In genomic region chr2:109896212-109896611, GRCh38 we compare ENCODE assay signal across 7 cellular contexts. TPM values are rescaled to one million over a fixed set of nuclear protein-coding genes. Genes with fewer than 3 reads are reported as not detected.
DNase-seq lines count a peak whose midpoint lies in the region; ATAC-seq and TF ChIP-seq lines count a peak whose summit lies in the region.
"Not testable (repeated sequence)": the region's sequence is repeated elsewhere in the genome, so short reads cannot be mapped to it uniquely, and the experiment has no call there.

No MANE protein-coding gene starts in this region.

- not testable (repeated sequence) for DNase-seq in activated CD4-positive, alpha-beta T cell treated with anti-CD3 and anti-CD28 coated beads for 36 hours; lung (ENCODE audit: low spot score)

- CTCF ChIA-PET in activated CD4-positive, alpha-beta T cell treated with anti-CD3 and anti-CD28 coated beads for 36 hours (lab: Charles Lee) = not testable (repeated sequence)

- not testable (repeated sequence) for H3K9me3 ChIP-seq in lung (ENCODE audit: control insufficient read depth in 2 of 2, insufficient read depth in 1 of 2, low read length in 1 of 2)

- H3K27me3 Mint-ChIP-seq in activated CD4-positive, alpha-beta T cell treated with anti-CD3 and anti-CD28 coated beads for 36 hours = not testable (repeated sequence)

- H3K4me3 ChIP-seq in lung = not testable (repeated sequence)

- intact Hi-C loops in activated CD4-positive, alpha-beta T cell treated with anti-CD3 and anti-CD28 coated beads for 36 hours (cut with DNase I, micrococcal nuclease) = not testable (repeated sequence)

- H3K27ac ChIP-seq in lung (ENCODE audit: low read depth in 1 of 2, low read length in 1 of 2) = not testable (repeated sequence)

- H3K4me1 ChIP-seq in lung (ENCODE audit: control insufficient read depth in 2 of 2, insufficient read depth in 2 of 2, low read length in 2 of 2) = not testable (repeated sequence)

- WGBS in lung, 2 donors = no CpG with 5 or more reads among the region's 4 CpGs

- not testable (repeated sequence) for H3K36me3 Mint-ChIP-seq in activated CD4-positive, alpha-beta T cell treated with anti-CD3 and anti-CD28 coated beads for 36 hours (ENCODE audit: low read depth)

- not testable (repeated sequence) for H3K4me1 Mint-ChIP-seq in activated CD4-positive, alpha-beta T cell treated with anti-CD3 and anti-CD28 coated beads for 36 hours

- H3K36me3 ChIP-seq in lung (ENCODE audit: control insufficient read depth in 2 of 2, insufficient read depth in 2 of 2, low read length in 2 of 2) = not testable (repeated sequence)

- not testable (repeated sequence) for H3K4me3 Mint-ChIP-seq in activated CD4-positive, alpha-beta T cell treated with anti-CD3 and anti-CD28 coated beads for 36 hours

- H3K27me3 ChIP-seq in lung (ENCODE audit: control insufficient read depth, insufficient read depth) = not testable (repeated sequence)

- H3K27ac Mint-ChIP-seq in activated CD4-positive, alpha-beta T cell treated with anti-CD3 and anti-CD28 coated beads for 36 hours = not testable (repeated sequence)

- POLR2A ChIA-PET in activated CD4-positive, alpha-beta T cell treated with anti-CD3 and anti-CD28 coated beads for 36 hours (lab: Charles Lee) = not testable (repeated sequence)

- not testable (repeated sequence) for H3K9me3 Mint-ChIP-seq in activated CD4-positive, alpha-beta T cell treated with anti-CD3 and anti-CD28 coated beads for 36 hours (ENCODE audit: low read depth)

- TF ChIP-seq CTCF in lung (IDR thresholded peaks at IDR 0.05; ENCODE audit: control extremely low read depth, extremely low read depth) = not testable (repeated sequence)

- ATAC-seq in GM18870 (IDR thresholded peaks at IDR 0.05; ENCODE audit: unreplicated experiment) (peak; percentile 92), GM21360 (IDR thresholded peaks at IDR 0.05; ENCODE audit: unreplicated experiment) (peak; percentile 94), HG02588 (IDR thresholded peaks at IDR 0.05; ENCODE audit: unreplicated experiment) (peak; percentile 99), HG03045 (IDR thresholded peaks at IDR 0.05; ENCODE audit: unreplicated experiment) (peak; percentile 94), HG03457 (IDR thresholded peaks at IDR 0.05; ENCODE audit: unreplicated experiment) (peak; percentile 96), lung (ENCODE audit: insufficient read depth, low FRiP score) (peak; percentile 44)
- ATAC-seq in activated CD4-positive, alpha-beta T cell treated with anti-CD3 and anti-CD28 coated beads for 36 hours = peak; percentile 97

RNA-seq across cellular contexts. Expression of gene LIMS3, which starts 2.3 kb away (rescaled TPM):
- total RNA-seq in activated CD4-positive, alpha-beta T cell treated with anti-CD3 and anti-CD28 coated beads for 36 hours = under 1 TPM; 0.11 to 0.18 TPM
- 1 to 10 TPM; 1.2 to 3.3 TPM for total RNA-seq in lung
- polyA plus RNA-seq in lung = 1 to 10 TPM in 1 of 2 donors, under 1 TPM in 1; 0.55 to 1.0 TPM

Comparison
In these comparisons a context has a peak if more than half of its experiments do, and no peak if none do; other contexts are left out.
1. ATAC-seq: peak in every context shown above with its lines; median percentile 99 in HG02588; 97 in activated CD4-positive, alpha-beta T cell treated with anti-CD3 and anti-CD28 coated beads for 36 hours; 96 in HG03457; 94 in GM21360; 94 in HG03045; 92 in GM18870; 44 in lung.